Comparison of ENCODE assay signal across 8 cellular contexts in the genomic region with DNA sequence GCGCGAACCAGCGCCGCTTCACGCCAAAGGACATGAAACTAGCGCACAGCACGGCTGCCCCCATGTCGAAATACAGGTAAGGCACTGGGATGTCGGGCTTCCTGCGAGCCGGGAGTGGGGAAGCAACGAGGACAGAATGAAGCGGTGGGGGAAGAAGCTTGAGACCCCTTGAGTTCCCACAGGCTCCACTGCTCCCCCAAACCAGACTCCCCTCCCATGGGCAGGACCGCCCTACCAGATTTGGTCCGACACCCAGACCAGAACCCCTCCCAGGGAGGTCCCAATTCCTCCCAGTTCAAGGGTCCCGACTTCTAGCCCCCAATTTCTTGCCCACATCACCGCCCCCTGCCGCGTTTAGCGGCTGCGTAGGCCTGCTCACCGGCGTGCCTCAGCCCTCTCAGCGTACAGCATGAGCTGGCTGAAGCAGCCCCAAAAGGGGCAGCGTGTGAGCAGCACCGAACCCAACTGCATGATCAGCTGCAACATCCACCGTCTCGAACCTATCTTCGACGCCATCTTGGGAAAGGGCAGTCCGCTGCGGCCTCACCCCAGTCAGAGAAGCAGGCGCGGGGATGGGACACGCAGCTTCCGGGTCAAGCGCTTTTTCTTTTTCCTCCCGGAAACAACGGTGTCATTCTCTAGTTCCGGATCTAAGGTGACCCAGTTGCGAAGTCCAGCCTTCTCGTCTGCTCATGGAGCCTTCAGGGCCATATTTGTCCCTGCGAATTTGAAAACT. TPM values are rescaled to one million over a fixed set of nuclear protein-coding genes. Genes with fewer than 3 reads are reported as not detected.
DNase-seq lines count a peak whose midpoint lies in the region; ATAC-seq and TF ChIP-seq lines count a peak whose summit lies in the region.

A gene (minus strand): TSS at position 527 of the 736 bp plus-strand sequence. CDS start 11 bp downstream, at position 516.

- H3K9me3 ChIP-seq in DND-41 (ENCODE audit: insufficient read depth, low read length, severe bottlenecking) (no peaks in the 10 kb centered on the region), MM.1S (replicated peaks; ENCODE audit: insufficient read depth, low read length) (no peaks in the 10 kb centered on the region), SJCRH30 (replicated peaks) (no peaks in the 10 kb centered on the region), stomach (no peaks in the 10 kb centered on the region)

- DNase-seq in DND-41: peak; percentile 92
- DNase-seq in GOT3 (lab: John Stamatoyannopoulos, UW): peak; percentile 64
- peak; percentile 91 for DNase-seq in MM.1S
- DNase-seq in SJCRH30: peak; percentile 93 to 96
- peak; percentile 81 for DNase-seq in activated gamma-delta T cell treated with anti-CD3 and anti-CD28 coated beads, Interleukin-2, amount 50 U/mL, for 16 hours (ENCODE audit: low read depth)
- DNase-seq in foreskin keratinocyte: peak; percentile 63 to 81
- peak; percentile 76 for DNase-seq in neural crest cell (ENCODE audit: low read depth, low spot score)
- DNase-seq in stomach: peak; percentile 92

- peak within 1 kb of the TSS; percentile 97 for H2AFZ ChIP-seq in DND-41 (ENCODE audit: low read depth, low read length)
- H2AFZ ChIP-seq in MM.1S (ENCODE audit: low read length): peak within 1 kb of the TSS; percentile 96

- peak within 1 kb of the TSS; percentile 99 for H3K4me3 Mint-ChIP-seq in neural crest cell

- no peaks in the 10 kb centered on the region for H3K27me3 Mint-ChIP-seq in neural crest cell (ENCODE audit: low read depth)

- H3K9me3 Mint-ChIP-seq in neural crest cell: no peaks in the 10 kb centered on the region

- peaks cover 15% of the 10 kb centered on the region for H3K79me2 ChIP-seq in DND-41 (ENCODE audit: insufficient read depth, low read length)
- peaks cover 14% of the 10 kb centered on the region for H3K79me2 ChIP-seq in MM.1S (ENCODE audit: low read length)

- H3K4me3 ChIP-seq in DND-41 (ENCODE audit: low read depth in 1 of 2, low read length in 2 of 2): peak within 1 kb of the TSS; percentile 84 to 89
- H3K4me3 ChIP-seq in MM.1S (ENCODE audit: low read length): peak within 1 kb of the TSS; percentile 99
- peak within 1 kb of the TSS; percentile 74 for H3K4me3 ChIP-seq in SJCRH30
- H3K4me3 ChIP-seq in stomach: peak within 1 kb of the TSS; percentile 70 to 97 (median 92)

- TF ChIP-seq POLR2A in stomach (IDR thresholded peaks at IDR 0.05): no peak

- TF ChIP-seq EP300 in stomach (IDR thresholded peaks at IDR 0.05): no peak

- H3K36me3 Mint-ChIP-seq in neural crest cell (ENCODE audit: low read depth): peaks cover 2% of the 10 kb centered on the region

- H4K20me1 ChIP-seq in DND-41 (ENCODE audit: insufficient read depth, low read length) (no peaks in the 10 kb centered on the region), MM.1S (ENCODE audit: insufficient read depth, low read length) (no peaks in the 10 kb centered on the region)

- H3K9me2 ChIP-seq in MM.1S (replicated peaks; ENCODE audit: insufficient read depth, low read length): no peaks in the 10 kb centered on the region

- H3K36me3 ChIP-seq in DND-41 (ENCODE audit: insufficient read depth, low read length) (peaks cover 8% of the 10 kb centered on the region), MM.1S (replicated peaks; ENCODE audit: insufficient read depth, low read length) (no peaks in the 10 kb centered on the region), SJCRH30 (no peaks in the 10 kb centered on the region), stomach (peaks cover 4 to 26% (median 21%) of the 10 kb centered on the region in 4 donors)

- intact Hi-C loops in stomach (cut with DNase I; ENCODE audit: low total_unique reads): no loop called here

- H3F3A ChIP-seq in MM.1S (ENCODE audit: insufficient read depth, low read length): no peaks in the 10 kb centered on the region

- H3K27ac Mint-ChIP-seq in neural crest cell (ENCODE audit: unreplicated experiment): peak within 1 kb of the TSS; percentile 99

- WGBS in stomach, 5 donors: 0 to 2% (median 0%) methylated on average over 23 to 43 of the region's 43 CpGs

- H3K4me2 ChIP-seq in DND-41 (ENCODE audit: insufficient read depth, low read length) (peak within 1 kb of the TSS; percentile 97), MM.1S (ENCODE audit: low read depth, low read length) (peak within 1 kb of the TSS; percentile 93)

- H3K9ac ChIP-seq in DND-41 (ENCODE audit: low read depth, low read length) (peak within 1 kb of the TSS; percentile 82), MM.1S (ENCODE audit: low read length) (peak within 1 kb of the TSS; percentile 80)

- TF ChIP-seq CTCF in DND-41 (IDR thresholded peaks at IDR 0.05; ENCODE audit: borderline replicate concordance, extremely low read depth, low read length, poor library complexity, severe bottlenecking) (no peak), MM.1S (IDR thresholded peaks at IDR 0.05; ENCODE audit: low read length) (no peak), foreskin keratinocyte (conservative IDR thresholded peaks at IDR 0.05) (no peak), neural crest cell (conservative IDR thresholded peaks at IDR 0.05) (no peak), stomach (IDR thresholded peaks at IDR 0.05) (peak in 1 of 7 experiments; percentile 30)

- peaks cover 20% of the 10 kb centered on the region for H3K4me1 Mint-ChIP-seq in neural crest cell

- H3K27me3 ChIP-seq in DND-41 (ENCODE audit: insufficient read depth, low read length, poor library complexity): no peaks in the 10 kb centered on the region
- H3K27me3 ChIP-seq in MM.1S (replicated peaks; ENCODE audit: insufficient read depth, low read length): no peaks in the 10 kb centered on the region
- H3K27me3 ChIP-seq in SJCRH30: no peaks in the 10 kb centered on the region
- H3K27me3 ChIP-seq in foreskin keratinocyte: no peaks in the 10 kb centered on the region
- H3K27me3 ChIP-seq in stomach: no peaks in the 10 kb centered on the region

- ATAC-seq in DND-41 (ENCODE audit: insufficient read depth, low read depth): peak; percentile 98
- ATAC-seq in foreskin keratinocyte: peak; percentile 82

- H3K27ac ChIP-seq in DND-41 (ENCODE audit: low read length): peak within 1 kb of the TSS; percentile 87
- H3K27ac ChIP-seq in MM.1S (ENCODE audit: low read length): no peak within 1 kb of the TSS
- peak within 1 kb of the TSS; percentile 54 for H3K27ac ChIP-seq in SJCRH30
- peak within 1 kb of the TSS; percentile 40 for H3K27ac ChIP-seq in foreskin keratinocyte
- peak within 1 kb of the TSS; percentile 40 to 83 (median 81) for H3K27ac ChIP-seq in stomach

- H3K4me1 ChIP-seq in DND-41 (ENCODE audit: insufficient read depth, low read length) (peaks cover 19% of the 10 kb centered on the region), MM.1S (ENCODE audit: low read length) (peaks cover 12% of the 10 kb centered on the region; the same call in 1 of the 2 replicates), SJCRH30 (no peaks in the 10 kb centered on the region), foreskin keratinocyte (no peaks in the 10 kb centered on the region), stomach (peaks cover 17 to 34% (median 21%) of the 10 kb centered on the region in 4 donors)

RNA-seq across cellular contexts. Expression of the gene that starts here (rescaled TPM):
- 35.3 and 39.8 TPM in 2 replicates for total RNA-seq in SJCRH30 (2014; rRNA removed; shearing (Covaris generic))
- total RNA-seq in foreskin keratinocyte: 22.5 and 22.6 TPM in 2 replicates
- polyA plus RNA-seq in foreskin keratinocyte: 24.3 and 25.6 TPM in 2 replicates
- total RNA-seq in neural crest cell: 24.0 and 26.9 TPM in 2 replicates
- total RNA-seq in stomach: 10 to 100 TPM in 4 of 5 donors, 1 to 10 TPM in 1; 1.8 to 41.9 (median 17.7) TPM
- polyA plus RNA-seq in stomach: 10 to 100 TPM; 29.6 to 40.8 (median 38.0) TPM
